In the genomic region with DNA sequence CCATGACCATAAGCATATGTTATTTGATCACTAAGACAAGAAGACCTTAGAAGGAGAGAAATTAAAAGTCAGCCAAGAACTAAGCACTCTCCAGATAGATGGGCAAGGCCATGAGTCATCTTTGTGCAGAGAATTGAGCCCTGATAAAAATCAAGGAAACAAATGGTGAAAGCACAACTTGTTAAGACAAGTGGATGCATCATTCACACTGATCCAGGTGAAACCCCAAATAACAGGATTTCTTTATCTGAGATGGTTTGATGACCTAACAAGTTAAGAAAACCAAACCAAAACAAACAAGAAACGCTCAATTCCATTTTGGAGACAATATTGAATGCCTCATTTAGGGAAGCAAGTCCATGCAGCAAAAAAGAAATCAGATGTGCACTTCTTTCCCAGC, we compare ENCODE assay signal across 24 cellular contexts.
DNase-seq lines count a peak whose midpoint lies in the region; ATAC-seq, FAIRE-seq and TF ChIP-seq lines count a peak whose summit lies in the region.
"Had no signal": no experiment of that assay in that cellular context is flagged by ENCODE, and none has a peak within 500 bp of the region (broad histone marks: within the 10 kb centered on the region; RNA-seq: fewer than 3 reads in every experiment).

No MANE protein-coding gene starts in this region.

- in situ Hi-C loops in K562 (cut with MboI), result no loop called here

- H3K4me1 Mint-ChIP-seq in neural progenitor cell, result peaks cover 6% of the 10 kb centered on the region
- H3K4me1 Mint-ChIP-seq: activated CD4-positive, alpha-beta memory T cell treated with anti-CD3 and anti-CD28 coated beads, Interleukin-2, amount 10 ng/mL, durations not matched to agents 7 days and 5 days; CD8-positive, alpha-beta memory T cell had no signal

- H3K27me3 ChIP-seq in K562 (ENCODE audit: control insufficient read depth in 2 of 2, insufficient read depth in 2 of 2, low read length in 2 of 2), result no peaks in the 10 kb centered on the region
- H3K27me3 ChIP-seq in keratinocyte (ENCODE audit: control insufficient read depth, extremely low read depth, insufficient read depth, low read length), result no peaks in the 10 kb centered on the region
- H3K27me3 ChIP-seq in neural progenitor cell, result no peaks in the 10 kb centered on the region
- H3K27me3 ChIP-seq: hepatocyte, transverse colon had no signal

- H3K36me3 ChIP-seq in K562 (ENCODE audit: control insufficient read depth, insufficient read depth, low read length), result peaks cover 8% of the 10 kb centered on the region; the same call in 1 of the 3 replicates
- no peaks in the 10 kb centered on the region for H3K36me3 ChIP-seq in keratinocyte (ENCODE audit: control insufficient read depth in 2 of 2, extremely low read depth in 1 of 2, insufficient read depth in 2 of 2, low read length in 2 of 2)
- H3K36me3 ChIP-seq in neural progenitor cell, result no peaks in the 10 kb centered on the region
- H3K36me3 ChIP-seq: transverse colon had no signal

- whole genome bisulfite sequencing in K562 (ENCODE audit: insufficient coverage, low coverage, missing lambda C conversion rate), result 13% methylated on average over 1 of the region's 1 CpG

- no peaks in the 10 kb centered on the region for H3K27me3 Mint-ChIP-seq in neural progenitor cell (ENCODE audit: insufficient read depth, low read depth)
- H3K27me3 Mint-ChIP-seq: activated CD4-positive, alpha-beta memory T cell treated with anti-CD3 and anti-CD28 coated beads, Interleukin-2, amount 10 ng/mL, durations not matched to agents 7 days and 5 days; CD8-positive, alpha-beta memory T cell had no signal

- H3K4me3 ChIP-seq in LNCaP clone FGC (ENCODE audit: low read depth, low read length), result no peak overlapping the region
- H3K4me3 ChIP-seq in K562, result no peak overlapping the region
- peak overlapping the region in 2 of 3 experiments; percentile 10 to 26 for H3K4me3 ChIP-seq in keratinocyte (ENCODE audit: control insufficient read depth in 2 of 3, extremely low read depth in 1 of 3, insufficient read depth in 2 of 3, low read depth in 1 of 3, low read length in 3 of 3)
- no peak overlapping the region for H3K4me3 ChIP-seq in neural progenitor cell
- H3K4me3 ChIP-seq: hepatocyte, transverse colon had no signal

- no peaks in the 10 kb centered on the region for H3K9me3 ChIP-seq in K562 (replicated peaks; ENCODE audit: control insufficient read depth, insufficient read depth, low read depth, low read length)
- no peaks in the 10 kb centered on the region for H3K9me3 ChIP-seq in keratinocyte (ENCODE audit: control insufficient read depth, low read depth, low read length)
- no peaks in the 10 kb centered on the region for H3K9me3 ChIP-seq in neural progenitor cell (ENCODE audit: low read depth)
- H3K9me3 ChIP-seq: transverse colon had no signal

- no peaks in the 10 kb centered on the region for H3F3A ChIP-seq in neural progenitor cell (ENCODE audit: low read depth)

- CTCF ChIA-PET in K562 (lab: Yijun Ruan, JAX; ENCODE audit: low intra/inter-chr PET ratio), result no interaction called here

- no peak for TF ChIP-seq POLR2A in K562 (conservative IDR thresholded peaks at IDR 0.05)

- intact Hi-C loops in K562 (cut with micrococcal nuclease), result no loop called here

- no peak for TF ChIP-seq RAD21 in K562 (CRISPR knock-in tag; conservative IDR thresholded peaks at IDR 0.05 in 1 of 2, IDR thresholded peaks at IDR 0.05 in 1 of 2)

- no peak overlapping the region for H3K4me3 Mint-ChIP-seq in neural progenitor cell
- H3K4me3 Mint-ChIP-seq: activated CD4-positive, alpha-beta memory T cell treated with anti-CD3 and anti-CD28 coated beads, Interleukin-2, amount 10 ng/mL, durations not matched to agents 7 days and 5 days; activated naive CD4-positive, alpha-beta T cell treated with anti-CD3 and anti-CD28 coated beads for 36 hours; CD8-positive, alpha-beta memory T cell; natural killer cell treated with Interleukin-12 subunit alpha and Interleukin-12 subunit beta and Interleukin-15 and Interleukin-18, amount 100 ng/mL, for 72 hours had no signal

- H4K20me1 ChIP-seq in K562 (replicated peaks; ENCODE audit: control insufficient read depth, insufficient read depth, low read length) (no peaks in the 10 kb centered on the region), keratinocyte (ENCODE audit: control insufficient read depth, extremely low read depth, insufficient read depth, low read length) (no peaks in the 10 kb centered on the region), neural progenitor cell (ENCODE audit: low read depth) (no peaks in the 10 kb centered on the region)

- no peak overlapping the region for H3K9ac ChIP-seq in K562 (ENCODE audit: insufficient read depth in 1 of 2, low read depth in 2 of 2, low read length in 2 of 2)
- H3K9ac ChIP-seq in keratinocyte (ENCODE audit: control insufficient read depth, extremely low read depth, insufficient read depth, low read length), result peak overlapping the region; percentile 70
- no peak overlapping the region for H3K9ac ChIP-seq in neural progenitor cell

- H3K79me2 ChIP-seq in K562 (ENCODE audit: control insufficient read depth, insufficient read depth, low read length) (no peaks in the 10 kb centered on the region), keratinocyte (ENCODE audit: control insufficient read depth, insufficient read depth, low read length) (peaks cover 2% of the 10 kb centered on the region), neural progenitor cell (ENCODE audit: low read depth) (no peaks in the 10 kb centered on the region)
- H3K79me2 ChIP-seq: hepatocyte had no signal

- H3K9me3 Mint-ChIP-seq in neural progenitor cell, result no peaks in the 10 kb centered on the region
- H3K9me3 Mint-ChIP-seq: activated naive CD4-positive, alpha-beta T cell treated with anti-CD3 and anti-CD28 coated beads for 36 hours; CD8-positive, alpha-beta memory T cell; natural killer cell treated with Interleukin-12 subunit alpha and Interleukin-12 subunit beta and Interleukin-15 and Interleukin-18, amount 100 ng/mL, for 72 hours had no signal

- FAIRE-seq in K562 (lab: Jason Lieb, UNC) (no peak), keratinocyte (lab: Jason Lieb, UNC) (peak; percentile 98)
- FAIRE-seq: GM19239 had no signal

- DNase-seq in ELR (ENCODE audit: low read depth) (peak; percentile 71), LNCaP clone FGC (ENCODE audit: low read depth) (peak; percentile 14), K562 (ENCODE audit: extremely low read depth in 1 of 4, low spot score in 3 of 4) (no peak), keratinocyte (ENCODE audit: low read depth, low spot score) (peak; percentile 89), neural progenitor cell (ENCODE audit: low spot score) (no peak)
- DNase-seq: activated CD4-positive, alpha-beta memory T cell treated with anti-CD3 and anti-CD28 coated beads, Interleukin-2, amount 10 ng/mL, durations not matched to agents 7 days and 5 days; activated CD4-positive, CD25-positive, alpha-beta regulatory T cell; activated naive CD4-positive, alpha-beta T cell treated with anti-CD3 and anti-CD28 coated beads for 36 hours; activated T-cell treated with anti-CD3 and anti-CD28 coated beads, Interleukin-2, amount 50 U/mL, for 1 hour; CD8-positive, alpha-beta memory T cell; H7; kidney glomerular epithelial cell; NCI-H187; NCI-H510A treated with DMSO at 0.1 percent for 48 hours; SHP77 treated with DMSO at 0.1 percent for 48 hours; stimulated activated CD4-positive, alpha-beta T cell treated with anti-CD3 and anti-CD28 coated beads, Interleukin-1b, Interleukin-23, amount 100 ng/mL, for 48 hours; stimulated activated naive CD8-positive, alpha-beta T cell treated with anti-CD3 and anti-CD28 coated beads, Interleukin-15, Interleukin-2, amounts not matched to agents 100 U/mL and 50 U/mL, for 24 hours; transverse colon had no signal

- no peaks in the 10 kb centered on the region for H3K4me1 ChIP-seq in K562 (replicated peaks in 1 of 2; ENCODE audit: control insufficient read depth in 2 of 2, insufficient read depth in 2 of 2, low read length in 2 of 2)
- H3K4me1 ChIP-seq in keratinocyte (ENCODE audit: control insufficient read depth, extremely low read depth, insufficient read depth, low read length), result peaks cover 83% of the 10 kb centered on the region
- no peaks in the 10 kb centered on the region for H3K4me1 ChIP-seq in neural progenitor cell
- H3K4me1 ChIP-seq: transverse colon had no signal

- TF ChIP-seq EP300 in K562 (IDR thresholded peaks at IDR 0.05; ENCODE audit: low read length), result no peak

- no peak overlapping the region for H3K27ac Mint-ChIP-seq in neural progenitor cell
- H3K27ac Mint-ChIP-seq: activated CD4-positive, alpha-beta memory T cell treated with anti-CD3 and anti-CD28 coated beads, Interleukin-2, amount 10 ng/mL, durations not matched to agents 7 days and 5 days; activated naive CD4-positive, alpha-beta T cell treated with anti-CD3 and anti-CD28 coated beads for 36 hours; CD8-positive, alpha-beta memory T cell; natural killer cell treated with Interleukin-12 subunit alpha and Interleukin-12 subunit beta and Interleukin-15 and Interleukin-18, amount 100 ng/mL, for 72 hours had no signal

- ATAC-seq in K562 (no peak), HG03108 (IDR thresholded peaks at IDR 0.05; ENCODE audit: unreplicated experiment) (no peak), GM18511 (IDR thresholded peaks at IDR 0.05; ENCODE audit: unreplicated experiment) (no peak), GM21447 (IDR thresholded peaks at IDR 0.05; ENCODE audit: unreplicated experiment) (no peak)
- ATAC-seq: natural killer cell treated with Interleukin-12 subunit alpha and Interleukin-12 subunit beta and Interleukin-15 and Interleukin-18, amount 100 ng/mL, for 72 hours; stimulated activated naive CD8-positive, alpha-beta T cell treated with anti-CD3 and anti-CD28 coated beads, Interleukin-15, Interleukin-2, amounts not matched to agents 100 U/mL and 50 U/mL, for 24 hours had no signal

- TF ChIP-seq CTCF in LNCaP clone FGC (IDR thresholded peaks at IDR 0.05; ENCODE audit: control insufficient read depth, extremely low read depth, insufficient read depth) (no peak), K562 (IDR thresholded peaks at IDR 0.05 in 2 of 3, conservative IDR thresholded peaks at IDR 0.05 in 1 of 3; ENCODE audit: insufficient read depth in 2 of 3, low read depth in 1 of 3, low read length in 3 of 3) (no peak), keratinocyte (optimal IDR thresholded peaks at IDR 0.05 in 1 of 3, IDR thresholded peaks at IDR 0.05 in 1 of 3, conservative IDR thresholded peaks at IDR 0.05 in 1 of 3; ENCODE audit: extremely low read depth in 1 of 3, insufficient read depth in 2 of 3, low read length in 3 of 3) (no peak), neural progenitor cell (IDR thresholded peaks at IDR 0.05) (no peak)

- no peak overlapping the region for H3K4me2 ChIP-seq in K562 (ENCODE audit: insufficient read depth, low read length)
- H3K4me2 ChIP-seq in keratinocyte (ENCODE audit: control insufficient read depth, extremely low read depth, insufficient read depth, low read depth, low read length), result peak overlapping the region; percentile 82
- no peak overlapping the region for H3K4me2 ChIP-seq in neural progenitor cell
- H3K4me2 ChIP-seq: hepatocyte had no signal

- dilution Hi-C loops in keratinocyte (cut with MboI; ENCODE audit: extremely low pct_ligation_motif_present, low sequenced_read_pairs), result no loop called here

- POLR2A ChIA-PET in K562 (lab: Yijun Ruan, JAX), result no interaction called here

- no peak overlapping the region for H3K27ac ChIP-seq in K562 (ENCODE audit: extremely low read depth, low read depth, low read length)
- peak overlapping the region; percentile 91 for H3K27ac ChIP-seq in keratinocyte (ENCODE audit: control insufficient read depth, insufficient read depth, low read length)
- H3K27ac ChIP-seq in neural progenitor cell, result no peak overlapping the region
- H3K27ac ChIP-seq: hepatocyte, transverse colon had no signal

- no peaks in the 10 kb centered on the region for H3K9me1 ChIP-seq in K562 (ENCODE audit: control insufficient read depth, insufficient read depth, low read length)
- no peaks in the 10 kb centered on the region for H3K9me1 ChIP-seq in keratinocyte (ENCODE audit: control insufficient read depth, extremely low read depth, insufficient read depth, low read length)

- no TSS peak for BruUV-seq in K562 (replicated peaks; lab: Mats Ljungman, UMichigan)

- H2AFZ ChIP-seq in K562 (ENCODE audit: low read depth, low read length) (no peak overlapping the region), keratinocyte (ENCODE audit: control insufficient read depth, low read length) (no peak overlapping the region), neural progenitor cell (replicated peaks) (no peak overlapping the region)
- H2AFZ ChIP-seq: hepatocyte had no signal

- H3K36me3 Mint-ChIP-seq in neural progenitor cell, result no peaks in the 10 kb centered on the region
- H3K36me3 Mint-ChIP-seq: natural killer cell treated with Interleukin-12 subunit alpha and Interleukin-12 subunit beta and Interleukin-15 and Interleukin-18, amount 100 ng/mL, for 72 hours had no signal

Comparison
In these comparisons a context has a peak if more than half of its experiments do, and no peak if none do; other contexts are left out.
1. DNase-seq: peak in ELR (single experiment), LNCaP clone FGC (single experiment) and keratinocyte (single experiment); none in K562 (0 of 4) and neural progenitor cell (single experiment).
2. H3K4me3 ChIP-seq: peak in keratinocyte (2 of 3); none in LNCaP clone FGC (single experiment), K562 (single experiment) and neural progenitor cell (single experiment).